ENCODE assay signal across 1 cellular context in genomic region chr9:98039474-98040072, GRCh38.
TF ChIP-seq lines count a peak whose summit lies in the region.

No MANE protein-coding gene starts in this region.

TF ChIP-seq in IMR-90, 13 proteins besides CTCF, POLR2A, EP300 and RAD21 (continued from another document):
- TF ChIP-seq, protein P1, sequence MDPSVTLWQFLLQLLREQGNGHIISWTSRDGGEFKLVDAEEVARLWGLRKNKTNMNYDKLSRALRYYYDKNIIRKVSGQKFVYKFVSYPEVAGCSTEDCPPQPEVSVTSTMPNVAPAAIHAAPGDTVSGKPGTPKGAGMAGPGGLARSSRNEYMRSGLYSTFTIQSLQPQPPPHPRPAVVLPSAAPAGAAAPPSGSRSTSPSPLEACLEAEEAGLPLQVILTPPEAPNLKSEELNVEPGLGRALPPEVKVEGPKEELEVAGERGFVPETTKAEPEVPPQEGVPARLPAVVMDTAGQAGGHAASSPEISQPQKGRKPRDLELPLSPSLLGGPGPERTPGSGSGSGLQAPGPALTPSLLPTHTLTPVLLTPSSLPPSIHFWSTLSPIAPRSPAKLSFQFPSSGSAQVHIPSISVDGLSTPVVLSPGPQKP (IDR thresholded peaks at IDR 0.05; ENCODE audit: borderline replicate concordance, low read depth, low read length), result no peak
- TF ChIP-seq NFE2L2 (IDR thresholded peaks at IDR 0.05; ENCODE audit: low read depth, low read length) (no peak), BHLHE40 (IDR thresholded peaks at IDR 0.05; ENCODE audit: low read depth, low read length) (no peak)
